ENCODE assay signal across 1 cellular context in the genomic region with DNA sequence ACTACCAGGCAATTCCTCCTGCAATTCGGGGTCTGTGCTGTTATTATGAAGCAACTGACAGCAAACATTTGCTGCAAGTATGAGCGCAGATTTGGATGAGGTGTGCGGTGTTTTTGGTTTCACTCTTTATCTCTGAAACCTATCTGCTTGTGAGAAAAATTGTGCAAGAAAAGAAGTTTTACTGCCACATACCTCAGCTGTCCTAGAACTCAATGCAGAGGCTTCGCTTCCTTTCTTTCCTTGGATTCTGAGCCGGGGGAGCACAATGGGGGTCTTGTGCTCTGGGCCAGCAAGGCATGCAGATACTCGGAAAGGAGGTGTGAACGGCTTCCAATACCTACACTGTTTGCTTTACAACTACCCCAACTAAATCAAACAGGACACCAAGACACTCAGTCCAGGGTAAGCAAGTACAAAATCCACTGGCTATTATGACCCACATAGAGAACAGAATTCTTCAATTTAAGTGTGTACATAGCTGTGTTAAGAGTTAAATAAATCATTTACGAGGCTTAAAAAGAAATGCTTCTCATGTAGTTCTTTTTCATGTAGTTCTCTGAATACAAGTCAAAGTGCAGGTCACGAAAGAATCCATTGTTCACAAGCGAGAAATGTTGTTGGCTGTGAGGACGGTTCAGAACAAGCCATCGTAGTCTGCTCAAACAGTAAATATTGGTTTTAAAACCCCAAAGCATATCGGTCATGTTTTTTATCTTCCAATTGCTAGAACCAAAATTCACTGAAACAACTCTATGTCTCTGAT.
TF ChIP-seq lines count a peak whose summit lies in the region.

No MANE protein-coding gene starts in this region.

TF ChIP-seq in GM23338, 12 proteins besides CTCF, POLR2A, EP300 and RAD21 (continued from another document):
- TF ChIP-seq ZNF462 (CRISPR knock-in tag; IDR thresholded peaks at IDR 0.05): no peak
- TF ChIP-seq, protein P1, sequence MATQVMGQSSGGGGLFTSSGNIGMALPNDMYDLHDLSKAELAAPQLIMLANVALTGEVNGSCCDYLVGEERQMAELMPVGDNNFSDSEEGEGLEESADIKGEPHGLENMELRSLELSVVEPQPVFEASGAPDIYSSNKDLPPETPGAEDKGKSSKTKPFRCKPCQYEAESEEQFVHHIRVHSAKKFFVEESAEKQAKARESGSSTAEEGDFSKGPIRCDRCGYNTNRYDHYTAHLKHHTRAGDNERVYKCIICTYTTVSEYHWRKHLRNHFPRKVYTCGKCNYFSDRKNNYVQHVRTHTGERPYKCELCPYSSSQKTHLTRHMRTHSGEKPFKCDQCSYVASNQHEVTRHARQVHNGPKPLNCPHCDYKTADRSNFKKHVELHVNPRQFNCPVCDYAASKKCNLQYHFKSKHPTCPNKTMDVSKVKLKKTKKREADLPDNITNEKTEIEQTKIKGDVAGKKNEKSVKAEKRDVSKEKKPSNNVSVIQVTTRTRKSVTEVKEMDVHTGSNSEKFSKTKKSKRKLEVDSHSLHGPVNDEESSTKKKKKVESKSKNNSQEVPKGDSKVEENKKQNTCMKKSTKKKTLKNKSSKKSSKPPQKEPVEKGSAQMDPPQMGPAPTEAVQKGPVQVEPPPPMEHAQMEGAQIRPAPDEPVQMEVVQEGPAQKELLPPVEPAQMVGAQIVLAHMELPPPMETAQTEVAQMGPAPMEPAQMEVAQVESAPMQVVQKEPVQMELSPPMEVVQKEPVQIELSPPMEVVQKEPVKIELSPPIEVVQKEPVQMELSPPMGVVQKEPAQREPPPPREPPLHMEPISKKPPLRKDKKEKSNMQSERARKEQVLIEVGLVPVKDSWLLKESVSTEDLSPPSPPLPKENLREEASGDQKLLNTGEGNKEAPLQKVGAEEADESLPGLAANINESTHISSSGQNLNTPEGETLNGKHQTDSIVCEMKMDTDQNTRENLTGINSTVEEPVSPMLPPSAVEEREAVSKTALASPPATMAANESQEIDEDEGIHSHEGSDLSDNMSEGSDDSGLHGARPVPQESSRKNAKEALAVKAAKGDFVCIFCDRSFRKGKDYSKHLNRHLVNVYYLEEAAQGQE (IDR thresholded peaks at IDR 0.05; ENCODE audit: unreplicated experiment): no peak
- no peak for TF ChIP-seq EZH2phosphoT487 (IDR thresholded peaks at IDR 0.05; ENCODE audit: unreplicated experiment)
- no peak for TF ChIP-seq POLR2AphosphoS5 (IDR thresholded peaks at IDR 0.05; ENCODE audit: low read depth)
- no peak for TF ChIP-seq JUNB (IDR thresholded peaks at IDR 0.05; ENCODE audit: unreplicated experiment)
